Comparison of ENCODE assay signal across 18 cellular contexts in the genomic region with DNA sequence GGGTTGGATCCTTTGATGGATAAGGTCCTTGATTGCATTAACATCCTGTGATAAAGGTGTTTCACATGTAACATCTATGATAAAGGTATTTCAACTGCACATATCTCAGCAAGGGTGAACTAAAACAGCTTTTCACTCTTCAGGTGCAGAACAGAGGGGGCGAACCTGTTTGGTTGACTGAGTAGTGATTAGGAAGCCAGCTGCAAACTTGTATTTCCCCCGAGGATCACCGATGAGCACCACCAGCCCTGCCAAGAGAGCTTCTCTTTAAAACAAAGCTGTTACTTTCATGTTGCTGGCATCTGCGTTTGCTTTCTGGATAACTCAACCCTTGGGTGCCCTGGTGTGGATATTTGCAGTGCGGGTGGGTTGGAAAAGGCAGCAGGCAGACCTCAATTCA. TPM values are rescaled to one million over a fixed set of nuclear protein-coding genes. Genes with fewer than 3 reads are reported as not detected.
DNase-seq lines count a peak whose midpoint lies in the region; ATAC-seq and TF ChIP-seq lines count a peak whose summit lies in the region.
"Had no signal": no experiment of that assay in that cellular context is flagged by ENCODE, and none has a peak within 500 bp of the region (broad histone marks: within the 10 kb centered on the region; RNA-seq: fewer than 3 reads in every experiment).

No MANE protein-coding gene starts in this region.

- POLR2A ChIA-PET in T-cell (lab: Charles Lee) = no interaction called here

- no peaks in the 10 kb centered on the region for H3K27me3 ChIP-seq in heart left ventricle
- no peaks in the 10 kb centered on the region for H3K27me3 ChIP-seq in vagina
- H3K27me3 ChIP-seq: pancreas, upper lobe of left lung had no signal

- H3K27ac Mint-ChIP-seq in osteocyte (ENCODE audit: unreplicated experiment) (peak overlapping the region; percentile 95), T-cell (no peak overlapping the region)
- H3K27ac Mint-ChIP-seq: activated CD4-positive, alpha-beta memory T cell treated with anti-CD3 and anti-CD28 coated beads for 36 hours; activated naive CD8-positive, alpha-beta T cell treated with anti-CD3 and anti-CD28 coated beads for 36 hours; activated T-cell treated with anti-CD3 and anti-CD28 coated beads, Interleukin-2, amount 50 U/mL, for 72 hours; CD14-positive monocyte had no signal

- peak overlapping the region in 9 of 12 donors; percentile 17 to 81 (median 58) for H3K27ac ChIP-seq in heart left ventricle
- peak overlapping the region; percentile 41 for H3K27ac ChIP-seq in cingulate gyrus (ENCODE audit: low read depth, low read length)
- H3K27ac ChIP-seq in vagina = peak overlapping the region; percentile 85
- H3K27ac ChIP-seq: upper lobe of left lung had no signal

- peaks cover 7 to 79% (median 50%) of the 10 kb centered on the region in 12 donors for H3K4me1 ChIP-seq in heart left ventricle
- H3K4me1 ChIP-seq in vagina = peaks cover 83% of the 10 kb centered on the region

- intact Hi-C loops in heart left ventricle (cut with DNase I) (no loop called here), left ventricle myocardium superior (cut with micrococcal nuclease) (no loop called here), vagina (cut with DNase I) (no loop called here)

- H3K4me3 ChIP-seq in heart left ventricle (no peak overlapping the region), vagina (no peak overlapping the region)
- H3K4me3 ChIP-seq: pancreas, upper lobe of left lung had no signal

- H3K4me1 Mint-ChIP-seq in osteocyte (ENCODE audit: unreplicated experiment) (peaks cover 93% of the 10 kb centered on the region), T-cell (peaks cover 1 to 10% (median 7%) of the 10 kb centered on the region in 3 donors)
- H3K4me1 Mint-ChIP-seq: CD14-positive monocyte had no signal

- H3K9me3 Mint-ChIP-seq in osteocyte (ENCODE audit: unreplicated experiment) (no peaks in the 10 kb centered on the region), T-cell (no peaks in the 10 kb centered on the region)
- H3K9me3 Mint-ChIP-seq: activated CD4-positive, alpha-beta memory T cell treated with anti-CD3 and anti-CD28 coated beads for 36 hours; activated naive CD8-positive, alpha-beta T cell treated with anti-CD3 and anti-CD28 coated beads for 36 hours; activated T-cell treated with anti-CD3 and anti-CD28 coated beads, Interleukin-2, amount 50 U/mL, for 72 hours had no signal

- 78 to 81% (median 80%) methylated on average over 5 of the region's 5 CpGs for WGBS in heart left ventricle, 4 donors

- no peaks in the 10 kb centered on the region for H3K27me3 Mint-ChIP-seq in osteocyte (ENCODE audit: unreplicated experiment)
- H3K27me3 Mint-ChIP-seq in T-cell = no peaks in the 10 kb centered on the region
- H3K27me3 Mint-ChIP-seq: activated CD4-positive, alpha-beta memory T cell treated with anti-CD3 and anti-CD28 coated beads for 36 hours; activated naive CD8-positive, alpha-beta T cell treated with anti-CD3 and anti-CD28 coated beads for 36 hours had no signal

- no peak for DNase-seq in heart left ventricle
- DNase-seq in left ventricle myocardium superior = no peak
- no peak for DNase-seq in osteocyte (ENCODE audit: extremely low spot score, unreplicated experiment)
- DNase-seq in vagina (ENCODE audit: extremely low spot score in 2 of 2) = no peak
- DNase-seq in T-cell = no peak
- DNase-seq: activated CD4-positive, alpha-beta memory T cell treated with anti-CD3 and anti-CD28 coated beads for 36 hours; activated naive CD8-positive, alpha-beta T cell treated with anti-CD3 and anti-CD28 coated beads for 36 hours; activated T-cell treated with anti-CD3 and anti-CD28 coated beads, Interleukin-2, amount 50 U/mL, for 72 hours; H7; hippocampal formation; NCI-H1048; NCI-H2107; pancreas; upper lobe of left lung had no signal

- H3K36me3 ChIP-seq in heart left ventricle = peaks cover 0 to 22% (median 11%) of the 10 kb centered on the region in 9 donors
- peaks cover 0 to 17% of the 10 kb centered on the region in 2 donors for H3K36me3 ChIP-seq in vagina

- H3K9me3 ChIP-seq in heart left ventricle (no peaks in the 10 kb centered on the region), vagina (no peaks in the 10 kb centered on the region)
- H3K9me3 ChIP-seq: pancreas, upper lobe of left lung had no signal

- TF ChIP-seq CTCF in heart left ventricle (IDR thresholded peaks at IDR 0.05) (no peak), osteocyte (IDR thresholded peaks at IDR 0.05) (no peak), vagina (IDR thresholded peaks at IDR 0.05) (no peak)

- TF ChIP-seq POLR2A in heart left ventricle (IDR thresholded peaks at IDR 0.05) = no peak
- no peak for TF ChIP-seq POLR2A in vagina (IDR thresholded peaks at IDR 0.05)

- CTCF ChIA-PET in T-cell (lab: Charles Lee) = no interaction called here

- H3K36me3 Mint-ChIP-seq in osteocyte (ENCODE audit: unreplicated experiment) (peaks cover 17% of the 10 kb centered on the region), T-cell (peaks cover 8% of the 10 kb centered on the region)
- H3K36me3 Mint-ChIP-seq: activated CD4-positive, alpha-beta memory T cell treated with anti-CD3 and anti-CD28 coated beads for 36 hours; activated naive CD8-positive, alpha-beta T cell treated with anti-CD3 and anti-CD28 coated beads for 36 hours had no signal

- no peak for ATAC-seq in heart left ventricle
- ATAC-seq in left ventricle myocardium superior = no peak
- ATAC-seq in GM19023 (IDR thresholded peaks at IDR 0.05; ENCODE audit: unreplicated experiment) = no peak
- no peak for ATAC-seq in GM19452 (IDR thresholded peaks at IDR 0.05; ENCODE audit: unreplicated experiment)
- no peak for ATAC-seq in T-cell (replicated peaks in 1 of 4)
- ATAC-seq: activated T-cell treated with anti-CD3 and anti-CD28 coated beads, Interleukin-2, amount 50 U/mL, for 72 hours had no signal

- no peak overlapping the region for H3K4me3 Mint-ChIP-seq in osteocyte (ENCODE audit: unreplicated experiment)
- no peak overlapping the region for H3K4me3 Mint-ChIP-seq in T-cell
- H3K4me3 Mint-ChIP-seq: activated CD4-positive, alpha-beta memory T cell treated with anti-CD3 and anti-CD28 coated beads for 36 hours; activated naive CD8-positive, alpha-beta T cell treated with anti-CD3 and anti-CD28 coated beads for 36 hours; activated T-cell treated with anti-CD3 and anti-CD28 coated beads, Interleukin-2, amount 50 U/mL, for 72 hours; CD14-positive monocyte had no signal

RNA-seq across cellular contexts. Expression of a gene that starts 39.6 kb away (rescaled TPM):
- total RNA-seq in heart left ventricle (10 to 100 TPM; 20.9 to 42.6 (median 29.6) TPM), left ventricle myocardium superior (17.0 TPM), osteocyte (246 and 254 TPM in 2 replicates), vagina (185 TPM), T-cell (1 to 10 TPM in 1 of 5 donors, under 1 TPM in 4; 0.12 to 1.1 (median 0.56) TPM)
- polyA plus RNA-seq in heart left ventricle = 10 to 100 TPM; 12.5 to 12.7 TPM
